In genomic region chr15:69857686-69858391, GRCh38 we compare ENCODE assay signal across 21 cellular contexts.
DNase-seq lines count a peak whose midpoint lies in the region; ATAC-seq, FAIRE-seq and TF ChIP-seq lines count a peak whose summit lies in the region.
"Had no signal": no experiment of that assay in that cellular context is flagged by ENCODE, and none has a peak within 500 bp of the region (broad histone marks: within the 10 kb centered on the region; RNA-seq: fewer than 3 reads in every experiment).

No MANE protein-coding gene starts in this region.

- intact Hi-C loops in adrenal gland (cut with DNase I) = no loop called here

- H3K4me1 Mint-ChIP-seq in activated naive CD4-positive, alpha-beta T cell treated with anti-CD3 and anti-CD28 coated beads, Interleukin-2, amount 10 ng/mL, durations not matched to agents 7 days and 5 days = peaks cover 16% of the 10 kb centered on the region
- H3K4me1 Mint-ChIP-seq in glutamatergic neuron (ENCODE audit: low read depth, unreplicated experiment) = peaks cover 40% of the 10 kb centered on the region
- H3K4me1 Mint-ChIP-seq in stimulated activated naive CD8-positive, alpha-beta T cell treated with anti-CD3 and anti-CD28 coated beads, Interleukin-15, amount 100 ng/mL, for 72 hours = peaks cover 41% of the 10 kb centered on the region

- peaks cover 11% of the 10 kb centered on the region for H3K27me3 Mint-ChIP-seq in activated naive CD4-positive, alpha-beta T cell treated with anti-CD3 and anti-CD28 coated beads, Interleukin-2, amount 10 ng/mL, durations not matched to agents 7 days and 5 days
- peaks cover 7% of the 10 kb centered on the region for H3K27me3 Mint-ChIP-seq in glutamatergic neuron (ENCODE audit: unreplicated experiment)
- H3K27me3 Mint-ChIP-seq in stimulated activated naive CD8-positive, alpha-beta T cell treated with anti-CD3 and anti-CD28 coated beads, Interleukin-15, amount 100 ng/mL, for 72 hours = peaks cover 21% of the 10 kb centered on the region
- H3K27me3 Mint-ChIP-seq: activated CD4-positive, alpha-beta memory T cell treated with anti-CD3 and anti-CD28 coated beads for 36 hours had no signal

- H3K4me1 ChIP-seq in adrenal gland (replicated peaks in 1 of 2) = no peaks in the 10 kb centered on the region
- H3K4me1 ChIP-seq: lower lobe of right lung had no signal

- CTCF ChIA-PET in activated naive CD4-positive, alpha-beta T cell treated with anti-CD3 and anti-CD28 coated beads, Interleukin-2, amount 10 ng/mL, durations not matched to agents 7 days and 5 days (lab: Charles Lee) = no interaction called here

- no peak overlapping the region for H3K27ac ChIP-seq in adrenal gland
- H3K27ac ChIP-seq: lower lobe of right lung, neural progenitor cell had no signal

- TF ChIP-seq POLR2A in NB4 (IDR thresholded peaks at IDR 0.05; ENCODE audit: extremely low read depth, insufficient read length) = no peak
- TF ChIP-seq POLR2A in adrenal gland (IDR thresholded peaks at IDR 0.05) = no peak
- no peak for TF ChIP-seq POLR2A in GM12892 (IDR thresholded peaks at IDR 0.05; ENCODE audit: low read depth, low read length)

- no peaks in the 10 kb centered on the region for H3K36me3 Mint-ChIP-seq in activated naive CD4-positive, alpha-beta T cell treated with anti-CD3 and anti-CD28 coated beads, Interleukin-2, amount 10 ng/mL, durations not matched to agents 7 days and 5 days
- H3K36me3 Mint-ChIP-seq in glutamatergic neuron (ENCODE audit: unreplicated experiment) = no peaks in the 10 kb centered on the region
- H3K36me3 Mint-ChIP-seq: activated CD4-positive, alpha-beta memory T cell treated with anti-CD3 and anti-CD28 coated beads for 36 hours; brain; neural progenitor cell had no signal

- TF ChIP-seq CTCF in NB4 (IDR thresholded peaks at IDR 0.05; ENCODE audit: low read depth, low read length) (no peak), glutamatergic neuron (IDR thresholded peaks at IDR 0.05; ENCODE audit: partially characterized antibody, unreplicated experiment) (no peak), adrenal gland (IDR thresholded peaks at IDR 0.05) (no peak)

- no peak for ATAC-seq in stimulated activated naive CD8-positive, alpha-beta T cell treated with anti-CD3 and anti-CD28 coated beads, Interleukin-15, amount 100 ng/mL, for 72 hours

- FAIRE-seq in GM12892 (lab: Jason Lieb, UNC) = no peak
- FAIRE-seq: GM18507 had no signal

- no peaks in the 10 kb centered on the region for H3K27me3 ChIP-seq in adrenal gland
- H3K27me3 ChIP-seq: neural progenitor cell had no signal

- 69 to 79% (median 71%) methylated on average over 5 to 10 of the region's 10 CpGs for WGBS in adrenal gland, 4 donors

- H3K4me3 ChIP-seq in NB4 (ENCODE audit: low read depth, low read length) (no peak overlapping the region), adrenal gland (no peak overlapping the region)
- H3K4me3 ChIP-seq: lower lobe of right lung, neural progenitor cell had no signal

- H3K4me3 Mint-ChIP-seq in activated naive CD4-positive, alpha-beta T cell treated with anti-CD3 and anti-CD28 coated beads, Interleukin-2, amount 10 ng/mL, durations not matched to agents 7 days and 5 days = no peak overlapping the region
- peak overlapping the region; percentile 74 for H3K4me3 Mint-ChIP-seq in glutamatergic neuron (ENCODE audit: unreplicated experiment)
- H3K4me3 Mint-ChIP-seq in stimulated activated naive CD8-positive, alpha-beta T cell treated with anti-CD3 and anti-CD28 coated beads, Interleukin-15, amount 100 ng/mL, for 72 hours = peak overlapping the region; percentile 56 to 64
- H3K4me3 Mint-ChIP-seq: activated CD4-positive, alpha-beta memory T cell treated with anti-CD3 and anti-CD28 coated beads for 36 hours; dendritic cell treated with granulocyte-macrophage colony-stimulating factor and Interleukin-4, amounts not matched to agents 40 ng/mL and 50 ng/mL, for 4 days; neural progenitor cell had no signal

- H3K36me3 ChIP-seq in adrenal gland (replicated peaks in 1 of 2) = no peaks in the 10 kb centered on the region
- H3K36me3 ChIP-seq: lower lobe of right lung, neural progenitor cell had no signal

- no peaks in the 10 kb centered on the region for H3K9me3 ChIP-seq in adrenal gland (replicated peaks in 1 of 3)
- H3K9me3 ChIP-seq: lower lobe of right lung had no signal

- H3K9me3 Mint-ChIP-seq in activated naive CD4-positive, alpha-beta T cell treated with anti-CD3 and anti-CD28 coated beads, Interleukin-2, amount 10 ng/mL, durations not matched to agents 7 days and 5 days = no peaks in the 10 kb centered on the region
- peaks cover 16% of the 10 kb centered on the region for H3K9me3 Mint-ChIP-seq in glutamatergic neuron (ENCODE audit: unreplicated experiment)
- H3K9me3 Mint-ChIP-seq in stimulated activated naive CD8-positive, alpha-beta T cell treated with anti-CD3 and anti-CD28 coated beads, Interleukin-15, amount 100 ng/mL, for 72 hours = peaks cover 0 to 5% of the 10 kb centered on the region in 2 donors
- H3K9me3 Mint-ChIP-seq: activated CD4-positive, alpha-beta memory T cell treated with anti-CD3 and anti-CD28 coated beads for 36 hours had no signal

- H3K27ac Mint-ChIP-seq in activated naive CD4-positive, alpha-beta T cell treated with anti-CD3 and anti-CD28 coated beads, Interleukin-2, amount 10 ng/mL, durations not matched to agents 7 days and 5 days = peak overlapping the region; percentile 4
- peak overlapping the region; percentile 78 for H3K27ac Mint-ChIP-seq in glutamatergic neuron (ENCODE audit: unreplicated experiment)
- H3K27ac Mint-ChIP-seq in stimulated activated naive CD8-positive, alpha-beta T cell treated with anti-CD3 and anti-CD28 coated beads, Interleukin-15, amount 100 ng/mL, for 72 hours = peak overlapping the region; percentile 90 to 94
- H3K27ac Mint-ChIP-seq: activated CD4-positive, alpha-beta memory T cell treated with anti-CD3 and anti-CD28 coated beads for 36 hours; dendritic cell treated with granulocyte-macrophage colony-stimulating factor and Interleukin-4, amounts not matched to agents 40 ng/mL and 50 ng/mL, for 4 days; neural progenitor cell had no signal

- peak; percentile 53 for DNase-seq in activated naive CD4-positive, alpha-beta T cell treated with anti-CD3 and anti-CD28 coated beads, Interleukin-2, amount 10 ng/mL, durations not matched to agents 7 days and 5 days
- DNase-seq in activated naive CD4-positive, alpha-beta T cell treated with anti-CD3 and anti-CD28 coated beads, Interleukin-2, amount 50 U/mL, for 16 hours = no peak
- DNase-seq in NB4 (ENCODE audit: low read depth) (peak; percentile 71), glutamatergic neuron (peak; percentile 83), adrenal gland (no peak), NCI-H82 (lab: John Stamatoyannopoulos, UW) (no peak), GM12892 (ENCODE audit: insufficient read length) (no peak)
- peak in 1 of 2 donors; percentile 5 for DNase-seq in stimulated activated naive CD8-positive, alpha-beta T cell treated with anti-CD3 and anti-CD28 coated beads, Interleukin-15, amount 100 ng/mL, for 72 hours
- DNase-seq: activated CD4-positive, alpha-beta memory T cell treated with anti-CD3 and anti-CD28 coated beads for 36 hours; activated effector memory CD4-positive, alpha-beta T cell treated with Interleukin-2 at 50 U/mL for 16 hours; erythroblast; HCEC 1CT; lower lobe of right lung; NCI-H1694 treated with DMSO at 0.1 percent for 48 hours; NCI-H524; stimulated activated CD4-positive, alpha-beta T cell treated with anti-CD3 and anti-CD28 coated beads, Interleukin-12 subunit alpha, Interleukin-12 subunit beta, amount 100 ng/mL, for 4 hours; T1000 had no signal

Comparison
In these comparisons a context has a peak if more than half of its experiments do, and no peak if none do; other contexts are left out.
1. DNase-seq: peak in activated naive CD4-positive, alpha-beta T cell treated with anti-CD3 and anti-CD28 coated beads, Interleukin-2, amount 10 ng/mL, durations not matched to agents 7 days and 5 days (single experiment), NB4 (single experiment) and glutamatergic neuron (single experiment); none in activated naive CD4-positive, alpha-beta T cell treated with anti-CD3 and anti-CD28 coated beads, Interleukin-2, amount 50 U/mL, for 16 hours (single experiment), adrenal gland (0 of 7), NCI-H82 (single experiment) and GM12892 (single experiment).
2. H3K27ac Mint-ChIP-seq: peak in every context shown above with its lines; median percentile 92 in stimulated activated naive CD8-positive, alpha-beta T cell treated with anti-CD3 and anti-CD28 coated beads, Interleukin-15, amount 100 ng/mL, for 72 hours; 78 in glutamatergic neuron; 4 in activated naive CD4-positive, alpha-beta T cell treated with anti-CD3 and anti-CD28 coated beads, Interleukin-2, amount 10 ng/mL, durations not matched to agents 7 days and 5 days.